ENCODE assay signal across 16 cellular contexts in genomic region chr16:149024-149675, GRCh38. TPM values are rescaled to one million over a fixed set of nuclear protein-coding genes. Genes with fewer than 3 reads are reported as not detected.
DNase-seq lines count a peak whose midpoint lies in the region; ATAC-seq, FAIRE-seq and TF ChIP-seq lines count a peak whose summit lies in the region.
"Had no signal": no experiment of that assay in that cellular context is flagged by ENCODE, and none has a peak within 500 bp of the region (broad histone marks: within the 10 kb centered on the region; RNA-seq: fewer than 3 reads in every experiment).

No MANE protein-coding gene starts in this region.

- peaks cover 2% of the 10 kb centered on the region; the same call in 1 of the 3 replicates for H3K79me2 ChIP-seq in K562 (ENCODE audit: control insufficient read depth, insufficient read depth, low read length)

- H2BK12ac ChIP-seq in neuronal stem cell (ENCODE audit: low read length) = no peak overlapping the region

- POLR2A ChIA-PET in K562 (lab: Yijun Ruan, JAX) = interaction anchor here (0.6 kb wide), 1 partner anchor 115 kb away, joined by 3 read pairs; no protein-coding TSS in a partner anchor
- POLR2A ChIA-PET in naive thymus-derived CD8-positive, alpha-beta T cell (lab: Charles Lee) = no interaction called here

- no peaks in the 10 kb centered on the region for H3K9me1 ChIP-seq in K562 (ENCODE audit: control insufficient read depth, insufficient read depth, low read length)

- CTCF ChIA-PET in K562 (lab: Yijun Ruan, JAX; ENCODE audit: low intra/inter-chr PET ratio) = no interaction called here

- H4K8ac ChIP-seq in neuronal stem cell (ENCODE audit: low read depth, low read length) = no peak overlapping the region

- in situ Hi-C loops in K562 (cut with MboI) = no loop called here

- peak overlapping the region; percentile 32 for H3K23ac ChIP-seq in neuronal stem cell (ENCODE audit: low read depth, low read length, poor library complexity)

- H3K9me3 ChIP-seq in K562 (replicated peaks; ENCODE audit: control insufficient read depth, insufficient read depth, low read depth, low read length) (no peaks in the 10 kb centered on the region), neuronal stem cell (replicated peaks in 1 of 2; ENCODE audit: control insufficient read depth in 2 of 2, insufficient read depth in 1 of 2, low read depth in 1 of 2, low read length in 2 of 2) (no peaks in the 10 kb centered on the region)
- H3K9me3 ChIP-seq: gastroesophageal sphincter, MG63 had no signal

- peaks cover 35 to 39% of the 10 kb centered on the region in 2 experiments for H3K4me1 ChIP-seq in K562 (replicated peaks in 1 of 2; ENCODE audit: control insufficient read depth in 2 of 2, insufficient read depth in 2 of 2, low read length in 2 of 2)
- no peaks in the 10 kb centered on the region for H3K4me1 ChIP-seq in neuronal stem cell (ENCODE audit: control insufficient read depth in 2 of 2, insufficient read depth in 1 of 2, low read depth in 1 of 2, low read length in 2 of 2)

- intact Hi-C loops in K562 (cut with micrococcal nuclease) = no loop called here

- TF ChIP-seq RAD21 in K562 (CRISPR knock-in tag; conservative IDR thresholded peaks at IDR 0.05 in 1 of 2, IDR thresholded peaks at IDR 0.05 in 1 of 2) = no peak

- H3K36me3 Mint-ChIP-seq in naive thymus-derived CD8-positive, alpha-beta T cell = no peaks in the 10 kb centered on the region
- H3K36me3 Mint-ChIP-seq: immature natural killer cell had no signal

- peak overlapping the region in 1 of 10 donors; percentile 60 for H3K27ac Mint-ChIP-seq in naive thymus-derived CD8-positive, alpha-beta T cell
- H3K27ac Mint-ChIP-seq: immature natural killer cell had no signal

- no peak overlapping the region for H2AK5ac ChIP-seq in neuronal stem cell (ENCODE audit: low read depth, low read length)

- H3K27me3 ChIP-seq in K562 (ENCODE audit: control insufficient read depth in 2 of 2, insufficient read depth in 2 of 2, low read length in 2 of 2) (no peaks in the 10 kb centered on the region), neuronal stem cell (ENCODE audit: control insufficient read depth in 3 of 3, insufficient read depth in 3 of 3, low read depth in 1 of 3, low read length in 3 of 3) (peaks cover 0 to 45% (median 8%) of the 10 kb centered on the region in 3 experiments)

- TF ChIP-seq CTCF in K562 (IDR thresholded peaks at IDR 0.05 in 2 of 3, conservative IDR thresholded peaks at IDR 0.05 in 1 of 3; ENCODE audit: insufficient read depth in 2 of 3, low read depth in 1 of 3, low read length in 3 of 3) = no peak

- H4K91ac ChIP-seq in neuronal stem cell (ENCODE audit: low read depth, low read length, poor library complexity) = no peak overlapping the region

- no peak for ATAC-seq in K562
- no peak for ATAC-seq in naive thymus-derived CD8-positive, alpha-beta T cell
- ATAC-seq in HG03521 (IDR thresholded peaks at IDR 0.05; ENCODE audit: unreplicated experiment) = no peak
- ATAC-seq: gastroesophageal sphincter had no signal

- no peak overlapping the region for H2BK120ac ChIP-seq in neuronal stem cell (ENCODE audit: low read depth, low read length)

- WGBS in K562 (ENCODE audit: insufficient coverage, low coverage, missing lambda C conversion rate) = 27% methylated on average over 9 of the region's 9 CpGs
- no CpG with 5 or more reads among the region's 9 CpGs for WGBS in neuronal stem cell (ENCODE audit: extremely low coverage in 2 of 2, insufficient read length in 2 of 2, insufficient replicate concordance in 1 of 2), 2 donors

- no peak overlapping the region for H3K4me3 Mint-ChIP-seq in naive thymus-derived CD8-positive, alpha-beta T cell
- H3K4me3 Mint-ChIP-seq: immature natural killer cell had no signal

- H3K27ac ChIP-seq in K562 (ENCODE audit: extremely low read depth, low read depth, low read length) (no peak overlapping the region), neuronal stem cell (replicated peaks; ENCODE audit: low read length) (no peak overlapping the region)
- H3K27ac ChIP-seq: gastroesophageal sphincter, SK-N-MC had no signal

- no TSS peak for BruUV-seq in K562 (replicated peaks; lab: Mats Ljungman, UMichigan)

- peaks cover 0 to 26% (median 11%) of the 10 kb centered on the region in 5 donors for H3K27me3 Mint-ChIP-seq in naive thymus-derived CD8-positive, alpha-beta T cell

- no peaks in the 10 kb centered on the region for H3K9me3 Mint-ChIP-seq in naive thymus-derived CD8-positive, alpha-beta T cell
- H3K9me3 Mint-ChIP-seq: immature natural killer cell had no signal

- peak overlapping the region; percentile 39; the same call in 1 of the 2 replicates for H3K4me2 ChIP-seq in K562 (ENCODE audit: insufficient read depth, low read length)
- no peak overlapping the region for H3K4me2 ChIP-seq in neuronal stem cell (ENCODE audit: insufficient read depth, low read length, poor library complexity, severe bottlenecking)

- no peak overlapping the region for H2BK15ac ChIP-seq in neuronal stem cell (ENCODE audit: low read length)

- no peak for FAIRE-seq in K562 (lab: Jason Lieb, UNC)

- DNase-seq in DMS79 (lab: John Stamatoyannopoulos, UW) (peak; percentile 78), NCI-H146 treated with DMSO at 0.1 percent for 48 hours (lab: John Stamatoyannopoulos, UW; ENCODE audit: unreplicated experiment) (peak; percentile 30), K562 (ENCODE audit: extremely low read depth in 1 of 4, low spot score in 3 of 4) (no peak), neuronal stem cell (ENCODE audit: low spot score) (no peak), activated T-cell treated with anti-CD3 and anti-CD28 coated beads for 4 hours (no peak)
- DNase-seq in stimulated activated CD4-positive, alpha-beta T cell treated with anti-CD3 and anti-CD28 coated beads, Interleukin-2, amount 100 ng/mL, for 48 hours = no peak
- no peak for DNase-seq in naive thymus-derived CD8-positive, alpha-beta T cell
- DNase-seq: activated CD8-positive, alpha-beta memory T cell treated with anti-CD3 and anti-CD28 coated beads for 24 hours; activated effector memory CD4-positive, alpha-beta T cell treated with Interleukin-2 at 50 U/mL for 16 hours; effector CD8-positive, alpha-beta T cell; immature natural killer cell; mammary epithelial cell; MG63 had no signal

- no peak for TF ChIP-seq EP300 in K562 (IDR thresholded peaks at IDR 0.05; ENCODE audit: low read length)

- peaks cover 0 to under 1% (median 0%) of the 10 kb centered on the region in 4 donors for H3K4me1 Mint-ChIP-seq in naive thymus-derived CD8-positive, alpha-beta T cell
- H3K4me1 Mint-ChIP-seq: immature natural killer cell had no signal

- H2BK5ac ChIP-seq in neuronal stem cell (ENCODE audit: low read length) = no peak overlapping the region

- H3K4me3 ChIP-seq in K562 = no peak overlapping the region
- no peak overlapping the region for H3K4me3 ChIP-seq in neuronal stem cell (ENCODE audit: low read length in 2 of 2)
- H3K4me3 ChIP-seq: gastroesophageal sphincter, MG63, SK-N-MC had no signal

- H3K18ac ChIP-seq in neuronal stem cell (ENCODE audit: low read length) = no peak overlapping the region

- no peak overlapping the region for H3K4ac ChIP-seq in neuronal stem cell (ENCODE audit: low read length)

- TF ChIP-seq POLR2A in K562 (conservative IDR thresholded peaks at IDR 0.05) = no peak

- H3K14ac ChIP-seq in neuronal stem cell (ENCODE audit: low read length) = no peak overlapping the region

- H3K9ac ChIP-seq in K562 (ENCODE audit: insufficient read depth in 1 of 2, low read depth in 2 of 2, low read length in 2 of 2) (peak overlapping the region; percentile 25 to 85; a peak in 3 of 4 replicates), neuronal stem cell (ENCODE audit: low read depth, low read length, poor library complexity) (no peak overlapping the region)

- H2AFZ ChIP-seq in K562 (ENCODE audit: low read depth, low read length) (peak overlapping the region; percentile 54; the same call in 1 of the 2 replicates), neuronal stem cell (ENCODE audit: low read length) (no peak overlapping the region)

- H3K79me1 ChIP-seq in neuronal stem cell (ENCODE audit: low read depth, low read length) = no peaks in the 10 kb centered on the region

- H4K20me1 ChIP-seq in K562 (replicated peaks; ENCODE audit: control insufficient read depth, insufficient read depth, low read length) = no peaks in the 10 kb centered on the region

- H3K36me3 ChIP-seq in K562 (ENCODE audit: control insufficient read depth, insufficient read depth, low read length) (no peaks in the 10 kb centered on the region), neuronal stem cell (replicated peaks in 1 of 2; ENCODE audit: control insufficient read depth in 2 of 2, insufficient read depth in 2 of 2, low read length in 2 of 2) (no peaks in the 10 kb centered on the region)
- H3K36me3 ChIP-seq: gastroesophageal sphincter, MG63 had no signal

RNA-seq across cellular contexts. Expression of gene HBZ, which starts 3.3 kb away (rescaled TPM):
- total RNA-seq in K562 (2011; cell fraction: chromatin; rRNA removed; ENCODE audit: low replicate concordance) = 24.8 and 31.8 TPM in 2 replicates
- total RNA-seq in K562 (2011; cell fraction: nucleolus; rRNA removed) = 215 and 289 TPM in 2 replicates
- total RNA-seq in K562 (2011; cell fraction: nucleoplasm; rRNA removed) = 142 and 150 TPM in 2 replicates
- total RNA-seq in K562 (2014; rRNA removed) (207 and 227 TPM in 2 replicates), K562 (2014; rRNA removed; fragmentation: Illumina TruSeq; extraction: Trizol) (35.6 and 63.2 TPM in 2 replicates), K562 (2015; rRNA removed; fragmentation: Illumina TruSeq; extraction: Trizol) (53.5 and 58.0 TPM in 2 replicates), K562 (2021) (480 and 495 TPM in 2 replicates)
- polyA plus RNA-seq in K562 (2011; rRNA removed) (610 and 640 TPM in 2 replicates), K562 (2014; fragmentation: Illumina TruSeq; extraction: Trizol) (101 and 278 TPM in 2 replicates), K562 (2014; fragmentation: Nextera tagmentation; extraction: Ambion mirVana) (100 to 1,000 TPM in 1 of 2 experiments, 10 to 100 TPM in 1; 80.7 to 113 TPM), K562 (2014; rRNA removed) (365 and 410 TPM in 2 replicates)
- polyA plus RNA-seq in K562 (2011; cell fraction: cytosol; rRNA removed) = 883 and 4,551 TPM in 2 replicates
- 162 and 437 TPM in 2 replicates for polyA plus RNA-seq in K562 (2011; cell fraction: nucleus; rRNA removed)
- 135 and 513 TPM in 2 replicates for polyA plus RNA-seq in K562 (2012)
- polyA minus RNA-seq in K562 (2011; rRNA and poly(A)+ RNA removed) = 45.2 and 140 TPM in 2 replicates
- polyA minus RNA-seq in K562 (2011; cell fraction: cytosol; rRNA and poly(A)+ RNA removed) = 516 and 634 TPM in 2 replicates
- polyA minus RNA-seq in K562 (2011; cell fraction: nucleus; rRNA and poly(A)+ RNA removed) = 180 and 270 TPM in 2 replicates
- polyA plus RNA-seq in neuronal stem cell (2013, experiment 1 of 2) = 0.21 TPM
- polyA plus RNA-seq in neuronal stem cell (2013, experiment 2 of 2) = 0.32 TPM
- total RNA-seq in naive thymus-derived CD8-positive, alpha-beta T cell = not detected
- polyA plus RNA-seq in naive thymus-derived CD8-positive, alpha-beta T cell = not detected
- total RNA-seq: gastroesophageal sphincter, mammary epithelial cell had no signal
- polyA plus RNA-seq: immature natural killer cell, mammary epithelial cell had no signal

RNA-seq across cellular contexts. Expression of gene NPRL3, which starts 10.7 kb away (rescaled TPM):
- 75.3 and 210 TPM in 2 replicates for total RNA-seq in K562 (2011; cell fraction: chromatin; rRNA removed; ENCODE audit: low replicate concordance)
- 101 and 104 TPM in 2 replicates for total RNA-seq in K562 (2011; cell fraction: nucleolus; rRNA removed)
- 79.9 and 94.8 TPM in 2 replicates for total RNA-seq in K562 (2011; cell fraction: nucleoplasm; rRNA removed)
- 8.4 and 10.9 TPM in 2 replicates for total RNA-seq in K562 (2014; rRNA removed)
- 3.7 and 5.6 TPM in 2 replicates for total RNA-seq in K562 (2014; rRNA removed; fragmentation: Illumina TruSeq; extraction: Trizol)
- 4.4 and 7.9 TPM in 2 replicates for total RNA-seq in K562 (2015; rRNA removed; fragmentation: Illumina TruSeq; extraction: Trizol)
- 51.0 and 53.6 TPM in 2 replicates for total RNA-seq in K562 (2021)
- 9.7 and 26.3 TPM in 2 replicates for polyA plus RNA-seq in K562 (2011; rRNA removed)
- 14.6 and 15.5 TPM in 2 replicates for polyA plus RNA-seq in K562 (2011; cell fraction: cytosol; rRNA removed)
- polyA plus RNA-seq in K562 (2011; cell fraction: nucleus; rRNA removed) = 49.9 and 59.5 TPM in 2 replicates
- 44.9 and 60.8 TPM in 2 replicates for polyA plus RNA-seq in K562 (2012)
- polyA plus RNA-seq in K562 (2014; fragmentation: Illumina TruSeq; extraction: Trizol) = 38.9 and 54.1 TPM in 2 replicates
- 1 to 10 TPM in 1 of 2 experiments, under 1 TPM in 1; 0.92 to 1.0 TPM for polyA plus RNA-seq in K562 (2014; fragmentation: Nextera tagmentation; extraction: Ambion mirVana)
- 18.8 and 19.1 TPM in 2 replicates for polyA plus RNA-seq in K562 (2014; rRNA removed)
- polyA minus RNA-seq in K562 (2011; rRNA and poly(A)+ RNA removed) = 13.2 and 14.2 TPM in 2 replicates
- polyA minus RNA-seq in K562 (2011; cell fraction: cytosol; rRNA and poly(A)+ RNA removed) = 29.3 and 41.0 TPM in 2 replicates
- polyA minus RNA-seq in K562 (2011; cell fraction: nucleus; rRNA and poly(A)+ RNA removed) = 20.2 and 31.7 TPM in 2 replicates
- polyA plus RNA-seq in neuronal stem cell (2013, experiment 1 of 2) = 28.2 TPM
- 28.8 TPM for polyA plus RNA-seq in neuronal stem cell (2013, experiment 2 of 2)
- total RNA-seq in naive thymus-derived CD8-positive, alpha-beta T cell = 10 to 100 TPM; 40.7 to 41.3 TPM
- polyA plus RNA-seq in naive thymus-derived CD8-positive, alpha-beta T cell = 10 to 100 TPM in 2 of 3 donors, 1 to 10 TPM in 1; 5.9 to 16.2 (median 13.1) TPM

RNA-seq across cellular contexts. Expression of gene HBM, which starts 16.6 kb away (rescaled TPM):
- total RNA-seq in K562 (2011; cell fraction: chromatin; rRNA removed; ENCODE audit: low replicate concordance) = not detected in 2 replicates
- total RNA-seq in K562 (2011; cell fraction: nucleolus; rRNA removed) = not detected in 2 replicates
- not detected in 2 replicates for total RNA-seq in K562 (2011; cell fraction: nucleoplasm; rRNA removed)
- total RNA-seq in K562 (2014; rRNA removed) = not detected in 2 replicates
- total RNA-seq in K562 (2014; rRNA removed; fragmentation: Illumina TruSeq; extraction: Trizol) = not detected in 2 replicates
- not detected in 2 replicates for total RNA-seq in K562 (2015; rRNA removed; fragmentation: Illumina TruSeq; extraction: Trizol)
- not detected in 2 replicates for total RNA-seq in K562 (2021)
- not detected in 2 replicates for polyA plus RNA-seq in K562 (2011; rRNA removed)
- 1.2 TPM in 1 of 2 replicates, not detected in the other for polyA plus RNA-seq in K562 (2011; cell fraction: cytosol; rRNA removed)
- not detected in 2 replicates for polyA plus RNA-seq in K562 (2011; cell fraction: nucleus; rRNA removed)
- not detected in 2 replicates for polyA plus RNA-seq in K562 (2012)
- not detected in 2 replicates for polyA plus RNA-seq in K562 (2014; fragmentation: Illumina TruSeq; extraction: Trizol)
- not detected for polyA plus RNA-seq in K562 (2014; fragmentation: Nextera tagmentation; extraction: Ambion mirVana)
- not detected in 2 replicates for polyA plus RNA-seq in K562 (2014; rRNA removed)
- polyA minus RNA-seq in K562 (2011; rRNA and poly(A)+ RNA removed) = not detected in 2 replicates
- polyA minus RNA-seq in K562 (2011; cell fraction: cytosol; rRNA and poly(A)+ RNA removed) = not detected in 2 replicates
- not detected in 2 replicates for polyA minus RNA-seq in K562 (2011; cell fraction: nucleus; rRNA and poly(A)+ RNA removed)
- polyA plus RNA-seq in neuronal stem cell (2013, experiment 1 of 2) = not detected
- polyA plus RNA-seq in neuronal stem cell (2013, experiment 2 of 2) = not detected
- not detected for total RNA-seq in naive thymus-derived CD8-positive, alpha-beta T cell
- polyA plus RNA-seq in naive thymus-derived CD8-positive, alpha-beta T cell = not detected
- total RNA-seq: mammary epithelial cell had no signal
- polyA plus RNA-seq: mammary epithelial cell had no signal

RNA-seq across cellular contexts. Expression of gene HBA2, which starts 23.5 kb away (rescaled TPM):
- total RNA-seq in K562 (2011; cell fraction: chromatin; rRNA removed; ENCODE audit: low replicate concordance) = 30.8 and 82.0 TPM in 2 replicates
- total RNA-seq in K562 (2011; cell fraction: nucleolus; rRNA removed) = 188 and 285 TPM in 2 replicates
- 162 and 198 TPM in 2 replicates for total RNA-seq in K562 (2011; cell fraction: nucleoplasm; rRNA removed)
- total RNA-seq in K562 (2014; rRNA removed) (286 and 525 TPM in 2 replicates), K562 (2014; rRNA removed; fragmentation: Illumina TruSeq; extraction: Trizol) (21.9 and 40.4 TPM in 2 replicates), K562 (2015; rRNA removed; fragmentation: Illumina TruSeq; extraction: Trizol) (60.6 and 61.0 TPM in 2 replicates), K562 (2021) (443 and 467 TPM in 2 replicates)
- polyA plus RNA-seq in K562 (2011; rRNA removed) (144 and 346 TPM in 2 replicates), K562 (2014; fragmentation: Illumina TruSeq; extraction: Trizol) (106 and 709 TPM in 2 replicates), K562 (2014; fragmentation: Nextera tagmentation; extraction: Ambion mirVana) (100 to 1,000 TPM; 331 to 366 TPM), K562 (2014; rRNA removed) (670 and 853 TPM in 2 replicates)
- polyA plus RNA-seq in K562 (2011; cell fraction: cytosol; rRNA removed) = 625 and 2,736 TPM in 2 replicates
- polyA plus RNA-seq in K562 (2011; cell fraction: nucleus; rRNA removed) = 266 and 710 TPM in 2 replicates
- polyA plus RNA-seq in K562 (2012) = 154 and 603 TPM in 2 replicates
- 110 and 197 TPM in 2 replicates for polyA minus RNA-seq in K562 (2011; rRNA and poly(A)+ RNA removed)
- polyA minus RNA-seq in K562 (2011; cell fraction: cytosol; rRNA and poly(A)+ RNA removed) = 1,122 and 1,215 TPM in 2 replicates
- 117 and 158 TPM in 2 replicates for polyA minus RNA-seq in K562 (2011; cell fraction: nucleus; rRNA and poly(A)+ RNA removed)
- polyA plus RNA-seq in neuronal stem cell (2013, experiment 1 of 2) = not detected
- polyA plus RNA-seq in neuronal stem cell (2013, experiment 2 of 2) = not detected
- not detected for total RNA-seq in naive thymus-derived CD8-positive, alpha-beta T cell
- polyA plus RNA-seq in naive thymus-derived CD8-positive, alpha-beta T cell = 1 to 10 TPM in 1 of 3 donors, under 1 TPM in 1, not detected in 1; 0.89 to 8.6 TPM
- total RNA-seq: mammary epithelial cell had no signal
- polyA plus RNA-seq: mammary epithelial cell had no signal

RNA-seq across cellular contexts. Expression of gene HBA1, which starts 27.3 kb away (rescaled TPM):
- 48.1 and 106 TPM in 2 replicates for total RNA-seq in K562 (2011; cell fraction: chromatin; rRNA removed; ENCODE audit: low replicate concordance)
- 358 and 373 TPM in 2 replicates for total RNA-seq in K562 (2011; cell fraction: nucleolus; rRNA removed)
- 287 and 376 TPM in 2 replicates for total RNA-seq in K562 (2011; cell fraction: nucleoplasm; rRNA removed)
- 833 and 1,312 TPM in 2 replicates for total RNA-seq in K562 (2014; rRNA removed)
- 75.7 and 128 TPM in 2 replicates for total RNA-seq in K562 (2014; rRNA removed; fragmentation: Illumina TruSeq; extraction: Trizol)
- 235 and 260 TPM in 2 replicates for total RNA-seq in K562 (2015; rRNA removed; fragmentation: Illumina TruSeq; extraction: Trizol)
- total RNA-seq in K562 (2021) = 2,388 and 2,454 TPM in 2 replicates
- polyA plus RNA-seq in K562 (2011; rRNA removed) = 225 and 945 TPM in 2 replicates
- polyA plus RNA-seq in K562 (2011; cell fraction: cytosol; rRNA removed) = 1,412 and 5,030 TPM in 2 replicates
- polyA plus RNA-seq in K562 (2011; cell fraction: nucleus; rRNA removed) = 376 and 755 TPM in 2 replicates
- 890 and 2,659 TPM in 2 replicates for polyA plus RNA-seq in K562 (2012)
- 380 and 1,790 TPM in 2 replicates for polyA plus RNA-seq in K562 (2014; fragmentation: Illumina TruSeq; extraction: Trizol)
- 100 to 1,000 TPM; 280 to 426 TPM for polyA plus RNA-seq in K562 (2014; fragmentation: Nextera tagmentation; extraction: Ambion mirVana)
- 1,187 and 1,422 TPM in 2 replicates for polyA plus RNA-seq in K562 (2014; rRNA removed)
- 234 and 324 TPM in 2 replicates for polyA minus RNA-seq in K562 (2011; rRNA and poly(A)+ RNA removed)
- polyA minus RNA-seq in K562 (2011; cell fraction: cytosol; rRNA and poly(A)+ RNA removed) = 1,514 and 1,646 TPM in 2 replicates
- 170 and 258 TPM in 2 replicates for polyA minus RNA-seq in K562 (2011; cell fraction: nucleus; rRNA and poly(A)+ RNA removed)
- not detected for polyA plus RNA-seq in neuronal stem cell (2013, experiment 1 of 2)
- not detected for polyA plus RNA-seq in neuronal stem cell (2013, experiment 2 of 2)
- not detected for total RNA-seq in naive thymus-derived CD8-positive, alpha-beta T cell
- 1 to 10 TPM in 1 of 3 donors, not detected in 2; 1.7 TPM for polyA plus RNA-seq in naive thymus-derived CD8-positive, alpha-beta T cell

Comparison
In these comparisons a context has a peak if more than half of its experiments do, and no peak if none do; other contexts are left out.
1. DNase-seq: peak in DMS79 (single experiment) and NCI-H146 treated with DMSO at 0.1 percent for 48 hours (single experiment); none in K562 (0 of 4), neuronal stem cell (single experiment), stimulated activated CD4-positive, alpha-beta T cell treated with anti-CD3 and anti-CD28 coated beads, Interleukin-2, amount 100 ng/mL, for 48 hours (0 of 2), activated T-cell treated with anti-CD3 and anti-CD28 coated beads for 4 hours (single experiment) and naive thymus-derived CD8-positive, alpha-beta T cell (0 of 10).
2. RNA of gene HBZ, which starts 3.3 kb away (total RNA-seq): 24.8 to 495 TPM in K562; not detected in naive thymus-derived CD8-positive, alpha-beta T cell; every median in the first group is over 10 times any median in the second.